Comparison of ENCODE assay signal across 7 cellular contexts in genomic region chr1:226702957-226703831, GRCh38. TPM values are rescaled to one million over a fixed set of nuclear protein-coding genes. Genes with fewer than 3 reads are reported as not detected.
DNase-seq lines count a peak whose midpoint lies in the region; ATAC-seq, FAIRE-seq and TF ChIP-seq lines count a peak whose summit lies in the region.

No MANE protein-coding gene starts in this region.

- in situ Hi-C loops in GM13976 (cut with MboI; ENCODE audit: low sequenced_read_pairs, unreplicated experiment): no loop called here

- peak overlapping the region; percentile 62 for H3K4me3 Mint-ChIP-seq in WTC11

- H3K27ac Mint-ChIP-seq in WTC11: peak overlapping the region; percentile 97

- H4K20me1 ChIP-seq in keratinocyte (ENCODE audit: control insufficient read depth, extremely low read depth, insufficient read depth, low read length): no peaks in the 10 kb centered on the region

- TF ChIP-seq CTCF in GM13976 (IDR thresholded peaks at IDR 0.05; ENCODE audit: borderline replicate concordance, control extremely low read depth, extremely low read depth, insufficient read depth, missing control alignments) (no peak), WTC11 (IDR thresholded peaks at IDR 0.05) (no peak), cardiac fibroblast (IDR thresholded peaks at IDR 0.05; ENCODE audit: low read depth, low read length) (no peak), keratinocyte (optimal IDR thresholded peaks at IDR 0.05 in 1 of 3, IDR thresholded peaks at IDR 0.05 in 1 of 3, conservative IDR thresholded peaks at IDR 0.05 in 1 of 3; ENCODE audit: extremely low read depth in 1 of 3, insufficient read depth in 2 of 3, low read length in 3 of 3) (no peak)

- peak overlapping the region; percentile 70 for H3K4me2 ChIP-seq in keratinocyte (ENCODE audit: control insufficient read depth, extremely low read depth, insufficient read depth, low read depth, low read length)

- DNase-seq in GM13976 (ENCODE audit: low spot score) (peak; percentile 94), NCI-H1105 treated with DMSO at 0.1 percent for 48 hours (lab: John Stamatoyannopoulos, UW) (peak; percentile 47), WTC11 (ENCODE audit: low spot score) (peak; percentile 71), cardiac fibroblast (ENCODE audit: low read depth in 2 of 2) (peak; percentile 41 to 74), keratinocyte (ENCODE audit: low read depth, low spot score) (no peak)
- peak; percentile 81 for DNase-seq in stimulated activated CD4-positive, alpha-beta T cell treated with anti-CD3 and anti-CD28 coated beads, Interleukin-12 subunit alpha, Interleukin-12 subunit beta, amount 100 ng/mL, for 4 hours

- peak overlapping the region; percentile 73 for H3K27ac ChIP-seq in keratinocyte (ENCODE audit: control insufficient read depth, insufficient read depth, low read length)

- peak overlapping the region; percentile 81 for H3K9ac ChIP-seq in keratinocyte (ENCODE audit: control insufficient read depth, extremely low read depth, insufficient read depth, low read length)

- no peaks in the 10 kb centered on the region for H3K9me1 ChIP-seq in keratinocyte (ENCODE audit: control insufficient read depth, extremely low read depth, insufficient read depth, low read length)

- no peaks in the 10 kb centered on the region for H3K27me3 ChIP-seq in keratinocyte (ENCODE audit: control insufficient read depth, extremely low read depth, insufficient read depth, low read length)

- POLR2A ChIA-PET in WTC11 (lab: Charles Lee): interaction anchor here (0.6 to 1.0 kb wide), 4 partner anchors 23 to 125 kb away, joined by 3 to 4 read pairs (median 3); no protein-coding TSS in a partner anchor

- dilution Hi-C loops in keratinocyte (cut with MboI; ENCODE audit: extremely low pct_ligation_motif_present, low sequenced_read_pairs): no loop called here

- no peaks in the 10 kb centered on the region for H3K27me3 Mint-ChIP-seq in WTC11 (ENCODE audit: low read depth)

- H3K9me3 Mint-ChIP-seq in WTC11: 0 out of 2 replicates have a peak, but pooled peaks cover 3% of the 10 kb centered on the region

- peak overlapping the region; percentile 45 to 54 for H3K4me3 ChIP-seq in cardiac fibroblast (replicated peaks in 1 of 2; ENCODE audit: low read depth in 2 of 2, low read length in 2 of 2)
- peak overlapping the region; percentile 40 to 75 (median 60) for H3K4me3 ChIP-seq in keratinocyte (ENCODE audit: control insufficient read depth in 2 of 3, extremely low read depth in 1 of 3, insufficient read depth in 2 of 3, low read depth in 1 of 3, low read length in 3 of 3)

- H2AFZ ChIP-seq in keratinocyte (ENCODE audit: control insufficient read depth, low read length): peak overlapping the region; percentile 94

- no peaks in the 10 kb centered on the region; the same call in 1 of the 2 replicates for H3K36me3 Mint-ChIP-seq in WTC11

- no peaks in the 10 kb centered on the region for H3K79me2 ChIP-seq in keratinocyte (ENCODE audit: control insufficient read depth, insufficient read depth, low read length)

- H3K4me1 ChIP-seq in keratinocyte (ENCODE audit: control insufficient read depth, extremely low read depth, insufficient read depth, low read length): peaks cover 21% of the 10 kb centered on the region

- FAIRE-seq in keratinocyte (lab: Jason Lieb, UNC): no peak

- peaks cover 0 to 5% of the 10 kb centered on the region in 2 experiments for H3K36me3 ChIP-seq in keratinocyte (ENCODE audit: control insufficient read depth in 2 of 2, extremely low read depth in 1 of 2, insufficient read depth in 2 of 2, low read length in 2 of 2)

- no peaks in the 10 kb centered on the region for H3K9me3 ChIP-seq in keratinocyte (ENCODE audit: control insufficient read depth, low read depth, low read length)

- CTCF ChIA-PET in WTC11 (lab: Charles Lee): interaction anchor here (0.6 to 1.6 kb wide), 5 partner anchors 15 to 125 kb away, joined by 3 to 4 read pairs (median 3); no protein-coding TSS in a partner anchor

- peak; percentile 70 for ATAC-seq in HG02623 (IDR thresholded peaks at IDR 0.05; ENCODE audit: unreplicated experiment)
- peak; percentile 85 for ATAC-seq in WTC11

- peaks cover 29% of the 10 kb centered on the region for H3K4me1 Mint-ChIP-seq in WTC11

TF ChIP-seq in WTC11, 78 proteins besides CTCF, POLR2A, EP300 and RAD21 (continues in another document):
- TF ChIP-seq ETV6 (CRISPR knock-in tag; IDR thresholded peaks at IDR 0.05) (peak; percentile 96), ZNF425 (CRISPR knock-in tag; conservative IDR thresholded peaks at IDR 0.05) (no peak), TP53 (CRISPR knock-in tag; IDR thresholded peaks at IDR 0.05) (peak; percentile 88), ZNF416 (CRISPR knock-in tag; IDR thresholded peaks at IDR 0.05) (no peak), ZNF317 (CRISPR knock-in tag; IDR thresholded peaks at IDR 0.05; ENCODE audit: borderline replicate concordance, low read depth) (no peak), E2F4 (CRISPR knock-in tag; IDR thresholded peaks at IDR 0.05; ENCODE audit: borderline replicate concordance, low read depth) (0 out of 2 replicates have a peak, but pooled peaks have one; percentile 68), NR2C2 (CRISPR knock-in tag; IDR thresholded peaks at IDR 0.05) (no peak), CREM (CRISPR knock-in tag; IDR thresholded peaks at IDR 0.05) (no peak), ZBTB43 (CRISPR knock-in tag; IDR thresholded peaks at IDR 0.05) (peak; percentile 88), ELF4 (CRISPR knock-in tag; IDR thresholded peaks at IDR 0.05; ENCODE audit: low read depth) (peak; percentile 80), ZSCAN18 (CRISPR knock-in tag; IDR thresholded peaks at IDR 0.05) (no peak), SMAD3 (CRISPR knock-in tag; IDR thresholded peaks at IDR 0.05; ENCODE audit: borderline replicate concordance) (no peak), JUN (CRISPR knock-in tag; IDR thresholded peaks at IDR 0.05) (no peak)

RNA-seq across cellular contexts. Expression of gene ITPKB, which starts 35.9 kb away (rescaled TPM):
- total RNA-seq in WTC11 (2021): 13.1 to 15.6 TPM (median 13.5 TPM) in 3 replicates
- polyA plus RNA-seq in keratinocyte: 3.2 to 4.9 TPM (median 3.2 TPM) in 3 replicates
- polyA plus RNA-seq in keratinocyte (2011; ENCODE audit: low read depth): 1.3 TPM
- 2.5 and 2.7 TPM in 2 replicates for polyA plus RNA-seq in keratinocyte (2011; cell fraction: cytosol; rRNA removed)
- 7.0 and 7.4 TPM in 2 replicates for polyA plus RNA-seq in keratinocyte (2011; cell fraction: nucleus; rRNA removed)
- polyA plus RNA-seq in keratinocyte (2012; ENCODE audit: low replicate concordance): 3.0 and 7.0 TPM in 2 replicates
- polyA minus RNA-seq in keratinocyte: 8.8 to 18.0 TPM (median 9.0 TPM) in 3 replicates
- 10.7 TPM for polyA minus RNA-seq in keratinocyte (2011; cell fraction: cytosol; rRNA and poly(A)+ RNA removed)
- 11.0 and 15.0 TPM in 2 replicates for polyA minus RNA-seq in keratinocyte (2011; cell fraction: nucleus; rRNA and poly(A)+ RNA removed)
